In the genomic region with DNA sequence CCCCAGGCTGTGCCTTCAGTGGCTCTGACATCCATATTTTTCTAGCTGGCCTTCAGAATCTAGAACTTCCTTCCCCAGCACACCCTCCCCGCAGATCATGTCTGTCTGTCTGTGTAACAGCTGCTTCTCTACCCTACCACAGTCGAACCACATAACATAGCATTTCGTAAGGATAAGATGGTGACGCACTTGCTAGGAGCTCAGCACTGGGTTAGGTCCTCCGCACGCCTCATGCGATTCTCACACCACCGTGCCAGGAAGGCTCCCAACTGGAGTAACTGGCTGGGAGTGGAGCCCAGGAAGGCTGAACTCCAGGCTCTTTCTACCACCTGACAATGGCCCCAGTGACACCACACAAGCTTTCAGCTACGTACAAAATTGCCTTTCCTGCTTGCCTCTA, we compare ENCODE assay signal across 23 cellular contexts.
"Had no signal": no experiment of that assay in that cellular context is flagged by ENCODE, and none has a peak within 500 bp of the region (broad histone marks: within the 10 kb centered on the region; RNA-seq: fewer than 3 reads in every experiment).

No MANE protein-coding gene starts in this region.

- H3K4me3 Mint-ChIP-seq: activated CD8-positive, alpha-beta T cell treated with anti-CD3 and anti-CD28 coated beads, Interleukin-2, amount 10 ng/mL, durations not matched to agents 7 days and 5 days; activated naive CD4-positive, alpha-beta T cell treated with anti-CD3 and anti-CD28 coated beads, Interleukin-2, amount 50 U/mL, for 24 hours; activated T-cell treated with anti-CD3 and anti-CD28 coated beads, Interleukin-2, amount 50 U/mL, for 24 hours; activated T-helper 1 cell treated with anti-CD3 and anti-CD28 coated beads, Interleukin-12 subunit alpha, Interleukin-12 subunit beta, Interleukin-2, Interleukin-4 antibody, amounts not matched to agents 30 ng/mL and 10 ng/mL and 1 ng/mL, durations not matched to agents 14 hours and 24 hours and 36 hours; T-helper 1 cell treated with Interleukin-12 subunit alpha and Interleukin-12 subunit beta and Interleukin-4 antibody, amounts not matched to agents 30 μg/mL and 1 μg/mL, for 36 hours had no signal

- H3K36me3 Mint-ChIP-seq: activated naive CD4-positive, alpha-beta T cell treated with anti-CD3 and anti-CD28 coated beads, Interleukin-2, amount 50 U/mL, for 24 hours had no signal

- H3K4me3 ChIP-seq: breast epithelium, K562, PC-9 had no signal

- H3K36me3 ChIP-seq: breast epithelium had no signal

- H2AFZ ChIP-seq: PC-9 had no signal

- H3K9me3 Mint-ChIP-seq: activated naive CD4-positive, alpha-beta T cell treated with anti-CD3 and anti-CD28 coated beads, Interleukin-2, amount 50 U/mL, for 24 hours; activated T-cell treated with anti-CD3 and anti-CD28 coated beads, Interleukin-2, amount 50 U/mL, for 24 hours; activated T-helper 1 cell treated with anti-CD3 and anti-CD28 coated beads, Interleukin-12 subunit alpha, Interleukin-12 subunit beta, Interleukin-2, Interleukin-4 antibody, amounts not matched to agents 30 ng/mL and 10 ng/mL and 1 ng/mL, durations not matched to agents 14 hours and 24 hours and 36 hours had no signal

- H3K27ac ChIP-seq: breast epithelium, PC-9 had no signal

- ATAC-seq: activated CD8-positive, alpha-beta T cell treated with anti-CD3 and anti-CD28 coated beads, Interleukin-2, amount 10 ng/mL, durations not matched to agents 7 days and 5 days; K562 had no signal

- H3K9me3 ChIP-seq: breast epithelium had no signal

- H3K4me2 ChIP-seq: PC-9 had no signal

- H3K27ac Mint-ChIP-seq: activated CD8-positive, alpha-beta T cell treated with anti-CD3 and anti-CD28 coated beads, Interleukin-2, amount 10 ng/mL, durations not matched to agents 7 days and 5 days; activated naive CD4-positive, alpha-beta T cell treated with anti-CD3 and anti-CD28 coated beads, Interleukin-2, amount 50 U/mL, for 24 hours; activated T-cell treated with anti-CD3 and anti-CD28 coated beads, Interleukin-2, amount 50 U/mL, for 24 hours; activated T-helper 1 cell treated with anti-CD3 and anti-CD28 coated beads, Interleukin-12 subunit alpha, Interleukin-12 subunit beta, Interleukin-2, Interleukin-4 antibody, amounts not matched to agents 30 ng/mL and 10 ng/mL and 1 ng/mL, durations not matched to agents 14 hours and 24 hours and 36 hours; T-helper 1 cell treated with Interleukin-12 subunit alpha and Interleukin-12 subunit beta and Interleukin-4 antibody, amounts not matched to agents 30 μg/mL and 1 μg/mL, for 36 hours had no signal

- H3K27me3 ChIP-seq: breast epithelium had no signal

- DNase-seq: activated CD4-positive, alpha-beta T cell treated with anti-CD3 and anti-CD28 coated beads for 48 hours; activated CD4-positive, alpha-beta T cell treated with anti-CD3 and anti-CD28 coated beads, Interleukin-2, amount 50 U/mL, for 4 hours; activated CD4-positive, CD25-positive, alpha-beta regulatory T cell treated with anti-CD3 and anti-CD28 coated beads, Interleukin-2, amount 50 U/mL, for 72 hours; activated CD8-positive, alpha-beta T cell treated with anti-CD3 and anti-CD28 coated beads, Interleukin-2, amount 10 ng/mL, durations not matched to agents 7 days and 5 days; activated effector memory CD4-positive, alpha-beta T cell treated with Interleukin-2 at 50 U/mL for 16 hours; activated naive CD4-positive, alpha-beta T cell; activated T-cell treated with anti-CD3 and anti-CD28 coated beads, Interleukin-2, amount 50 U/mL, for 24 hours; aorta; Kasumi-1; NCI-H1092 treated with DMSO at 0.1 percent for 48 hours; NCI-H1417 treated with DMSO at 0.1 percent for 48 hours; NCI-H1694; NCI-H2029; NCI-H2107; NCI-H2171 treated with DMSO at 0.1 percent for 48 hours; NCI-H524; PC-9; SHP77 treated with DMSO at 0.1 percent for 48 hours had no signal
